Comparison of ENCODE assay signal across 24 cellular contexts in genomic region chr19:9941646-9942045, GRCh38. TPM values are rescaled to one million over a fixed set of nuclear protein-coding genes. Genes with fewer than 3 reads are reported as not detected.
DNase-seq lines count a peak whose midpoint lies in the region; ATAC-seq and TF ChIP-seq lines count a peak whose summit lies in the region.
"Had no signal": no experiment of that assay in that cellular context is flagged by ENCODE, and none has a peak within 500 bp of the region (broad histone marks: within the 10 kb centered on the region; RNA-seq: fewer than 3 reads in every experiment).

No MANE protein-coding gene starts in this region.

- CTCF ChIA-PET in IMR-90 (lab: Yijun Ruan, JAX) = no interaction called here

- H3K9me3 Mint-ChIP-seq in activated naive CD4-positive, alpha-beta T cell treated with anti-CD3 and anti-CD28 coated beads, Interleukin-2, amount 50 U/mL, for 72 hours = peaks cover 0 to 5% of the 10 kb centered on the region in 2 donors

- no peak overlapping the region for H3K4me3 ChIP-seq in AG10803 (ENCODE audit: low read length)
- no peak overlapping the region for H3K4me3 ChIP-seq in IMR-90 (ENCODE audit: insufficient read depth, low read depth, low read length)
- H3K4me3 ChIP-seq: A549, BLaER1, GM12878, GM23338 had no signal

- no peak overlapping the region for H3K27ac ChIP-seq in IMR-90 (ENCODE audit: insufficient read depth, low read length)
- H3K27ac ChIP-seq: A549, BLaER1, C4-2B had no signal

- H3K4me1 ChIP-seq in IMR-90 (ENCODE audit: control insufficient read depth, insufficient read depth, low read length) = peaks cover 9% of the 10 kb centered on the region; the same call in 1 of the 2 replicates

- POLR2A ChIA-PET in IMR-90 (lab: Charles Lee; ENCODE audit: unreplicated experiment) = no interaction called here

- no peak overlapping the region for H3K4me2 ChIP-seq in IMR-90 (ENCODE audit: low read depth, low read length)
- H3K4me2 ChIP-seq: A549, BLaER1, GM23338 had no signal

- no peak overlapping the region for H3K27ac Mint-ChIP-seq in activated naive CD4-positive, alpha-beta T cell treated with anti-CD3 and anti-CD28 coated beads, Interleukin-2, amount 50 U/mL, for 72 hours
- H3K27ac Mint-ChIP-seq: B cell; CD4-positive, CD25-positive, alpha-beta regulatory T cell; CD8-positive, alpha-beta T cell; GM23338; H9 had no signal

- no peak overlapping the region for H3K56ac ChIP-seq in IMR-90 (ENCODE audit: extremely low read depth, insufficient read depth, low read length)

- ATAC-seq in IMR-90 (ENCODE audit: low read depth) = no peak
- no peak for ATAC-seq in activated naive CD4-positive, alpha-beta T cell treated with anti-CD3 and anti-CD28 coated beads, Interleukin-2, amount 50 U/mL, for 72 hours
- ATAC-seq: A549; CD8-positive, alpha-beta T cell; GM12878; GM23338; HCT116 had no signal

- no peak overlapping the region for H2AK9ac ChIP-seq in IMR-90 (replicated peaks; ENCODE audit: low read depth, low read length, poor library complexity)

- no TSS peak for BruUV-seq in IMR-90 (replicated peaks; lab: Mats Ljungman, UMichigan)

- no peak for TF ChIP-seq POLR2A in IMR-90 (IDR thresholded peaks at IDR 0.05; ENCODE audit: low read depth, low read length)

- no peak overlapping the region for H4K8ac ChIP-seq in IMR-90 (ENCODE audit: low read depth in 2 of 2, low read length in 2 of 2)

- DNase-seq in AG10803 (ENCODE audit: low read depth) = peak; percentile 92
- DNase-seq in IMR-90 = no peak
- DNase-seq in fibroblast of gingiva (ENCODE audit: low read depth) = peak; percentile 75
- DNase-seq in fibroblast of the conjunctiva (ENCODE audit: low read depth) = peak; percentile 31
- DNase-seq in HuH-7.5 (ENCODE audit: low spot score) = no peak
- DNase-seq in activated CD4-positive, CD25-positive, alpha-beta regulatory T cell (lab: John Stamatoyannopoulos, UW) = no peak
- no peak for DNase-seq in activated naive CD4-positive, alpha-beta T cell treated with anti-CD3 and anti-CD28 coated beads, Interleukin-2, amount 50 U/mL, for 72 hours (ENCODE audit: low spot score in 2 of 2)
- DNase-seq in kidney tubule cell (ENCODE audit: low spot score) = no peak
- DNase-seq: 8988T; ACHN; CD4-positive, CD25-positive, alpha-beta regulatory T cell; CD8-positive, alpha-beta T cell; DMS 273 treated with DMSO at 0.1 percent for 48 hours; DMS53; DMS79 treated with DMSO at 0.1 percent for 48 hours; GDM1; H9 had no signal

- H2BK20ac ChIP-seq in IMR-90 (ENCODE audit: low read depth, low read length) = no peak overlapping the region

- no peak for TF ChIP-seq RAD21 in IMR-90 (IDR thresholded peaks at IDR 0.05; ENCODE audit: low read length)

- dilution Hi-C loops in IMR-90 (cut with HindIII; ENCODE audit: low sequenced_read_pairs, unreplicated experiment) = no loop called here

- no peak overlapping the region for H2AFZ ChIP-seq in IMR-90 (replicated peaks; ENCODE audit: low read length, poor library complexity)
- H2AFZ ChIP-seq: GM23338 had no signal

- H3K9me1 ChIP-seq in IMR-90 (ENCODE audit: insufficient read depth, low read length) = peaks cover 10% of the 10 kb centered on the region

- in situ Hi-C loops in IMR-90 (cut with MboI; ENCODE audit: low sequenced_read_pairs) = loop anchor here (10.0 kb wide), 1 partner anchor 303 kb away; no protein-coding TSS in a partner anchor

- H2BK120ac ChIP-seq in IMR-90 (ENCODE audit: low read depth, low read length) = no peak overlapping the region

- H3K9ac ChIP-seq in IMR-90 (ENCODE audit: low read depth, low read length) = no peak overlapping the region
- H3K9ac ChIP-seq: BLaER1 had no signal

- H4K20me1 ChIP-seq in IMR-90 (ENCODE audit: insufficient read depth, low read length) = no peaks in the 10 kb centered on the region; the same call in 1 of the 2 replicates
- H4K20me1 ChIP-seq: BLaER1 had no signal

- no peak overlapping the region for H3K4ac ChIP-seq in IMR-90 (ENCODE audit: low read depth, low read length)

- H2BK5ac ChIP-seq in IMR-90 (ENCODE audit: low read depth, low read length, poor library complexity, severe bottlenecking) = no peak overlapping the region

- no peaks in the 10 kb centered on the region for H3K36me3 ChIP-seq in IMR-90 (ENCODE audit: control insufficient read depth, insufficient read depth, low read length)
- H3K36me3 ChIP-seq: BLaER1 had no signal

- WGBS in IMR-90 (ENCODE audit: extremely low coverage in 2 of 2, insufficient read length in 1 of 2), 2 experiments = no CpG with 5 or more reads among the region's 1 CpG

- H3K79me1 ChIP-seq in IMR-90 (ENCODE audit: low read depth in 1 of 2, low read length in 2 of 2) = no peaks in the 10 kb centered on the region; a peak in 1 of 4 replicates

- no peak overlapping the region for H3K14ac ChIP-seq in IMR-90 (replicated peaks; ENCODE audit: low read depth, low read length)

- TF ChIP-seq CTCF in AG10803 (conservative IDR thresholded peaks at IDR 0.05; ENCODE audit: low read length) = no peak
- no peak for TF ChIP-seq CTCF in IMR-90 (conservative IDR thresholded peaks at IDR 0.05; ENCODE audit: low read depth, low read length)

- no peak overlapping the region for H2AK5ac ChIP-seq in IMR-90 (ENCODE audit: low read depth, low read length)

- H4K91ac ChIP-seq in IMR-90 (ENCODE audit: insufficient read depth, low read depth, low read length) = no peak overlapping the region

- no peak overlapping the region for H4K5ac ChIP-seq in IMR-90 (ENCODE audit: low read depth, low read length)

- H3K18ac ChIP-seq in IMR-90 (ENCODE audit: low read depth, low read length) = no peak overlapping the region

- intact Hi-C loops in IMR-90 (cut with micrococcal nuclease) = no loop called here

- no peak overlapping the region for H2BK15ac ChIP-seq in IMR-90 (ENCODE audit: low read depth, low read length)

- peaks cover 2% of the 10 kb centered on the region; the same call in 1 of the 2 replicates for H3K9me3 ChIP-seq in IMR-90 (ENCODE audit: control insufficient read depth, insufficient read depth, low read length)

- H3K23ac ChIP-seq in IMR-90 (ENCODE audit: low read depth, low read length) = peak overlapping the region; percentile 15; the same call in 1 of the 2 replicates

- H3K27me3 ChIP-seq in IMR-90 (ENCODE audit: control insufficient read depth, insufficient read depth, low read length) = peaks cover 6% of the 10 kb centered on the region; the same call in 1 of the 2 replicates

- H3K36me3 Mint-ChIP-seq in activated naive CD4-positive, alpha-beta T cell treated with anti-CD3 and anti-CD28 coated beads, Interleukin-2, amount 50 U/mL, for 72 hours = peaks cover 0 to 5% of the 10 kb centered on the region in 2 donors
- H3K36me3 Mint-ChIP-seq: CD8-positive, alpha-beta T cell had no signal

TF ChIP-seq in IMR-90, 13 proteins besides CTCF, POLR2A, EP300 and RAD21:
- no peak for TF ChIP-seq MAZ (IDR thresholded peaks at IDR 0.05; ENCODE audit: borderline replicate concordance, low read depth, low read length)

RNA-seq across cellular contexts. Expression of gene OLFM2, which starts 5.3 kb away (rescaled TPM):
- 2.2 and 2.7 TPM in 2 replicates for total RNA-seq in IMR-90 (2012; rRNA removed)
- polyA plus RNA-seq in IMR-90 (2012; rRNA removed) = 5.1 and 6.2 TPM in 2 replicates
- polyA plus RNA-seq in IMR-90 (2012; cell fraction: cytosol; rRNA removed) = 4.7 and 7.9 TPM in 2 replicates
- 1.7 and 2.0 TPM in 2 replicates for polyA plus RNA-seq in IMR-90 (2012; cell fraction: nucleus; rRNA removed; ENCODE audit: low replicate concordance)
- 1 to 10 TPM; 1.7 to 5.0 TPM for total RNA-seq in activated naive CD4-positive, alpha-beta T cell treated with anti-CD3 and anti-CD28 coated beads, Interleukin-2, amount 50 U/mL, for 72 hours
- total RNA-seq: B cell had no signal

Comparison
In these comparisons a context has a peak if more than half of its experiments do, and no peak if none do; other contexts are left out.
1. DNase-seq: peak in AG10803 (single experiment), fibroblast of gingiva (single experiment) and fibroblast of the conjunctiva (single experiment); none in IMR-90 (single experiment), HuH-7.5 (single experiment), activated CD4-positive, CD25-positive, alpha-beta regulatory T cell (0 of 4), activated naive CD4-positive, alpha-beta T cell treated with anti-CD3 and anti-CD28 coated beads, Interleukin-2, amount 50 U/mL, for 72 hours (0 of 2) and kidney tubule cell (single experiment).